Comparison of ENCODE assay signal across 21 cellular contexts in genomic region chr11:66340596-66341501, GRCh38. TPM values are rescaled to one million over a fixed set of nuclear protein-coding genes. Genes with fewer than 3 reads are reported as not detected.
A peak's percentile ranks its signal among the peaks of the same experiment; 100 is the strongest.
DNase-seq lines count a peak whose midpoint lies in the region; ATAC-seq and TF ChIP-seq lines count a peak whose summit lies in the region.
"Had no signal": no experiment of that assay in that cellular context is flagged by ENCODE, and none has a peak within 500 bp of the region (broad histone marks: within the 10 kb centered on the region; RNA-seq: fewer than 3 reads in every experiment).

No MANE protein-coding gene starts in this region.

- TF ChIP-seq CTCF in SK-N-SH (IDR thresholded peaks at IDR 0.05): no peak
- no peak for TF ChIP-seq CTCF in endothelial cell (IDR thresholded peaks at IDR 0.05; ENCODE audit: unreplicated experiment)
- no peak for TF ChIP-seq CTCF in sigmoid colon (IDR thresholded peaks at IDR 0.05)

- no peak for TF ChIP-seq EP300 in SK-N-SH (IDR thresholded peaks at IDR 0.05; ENCODE audit: borderline replicate concordance in 1 of 2, low read depth in 1 of 2, low read length in 1 of 2)
- no peak for TF ChIP-seq EP300 in sigmoid colon (IDR thresholded peaks at IDR 0.05)

- H3K27ac ChIP-seq in SK-N-SH (ENCODE audit: low read depth in 2 of 2, low read length in 1 of 2) (no peak overlapping the region), sigmoid colon (no peak overlapping the region)
- H3K27ac ChIP-seq: 22Rv1, Peyer's patch had no signal

- H3K27me3 ChIP-seq in SK-N-SH (ENCODE audit: insufficient read depth): no peaks in the 10 kb centered on the region
- no peaks in the 10 kb centered on the region for H3K27me3 ChIP-seq in sigmoid colon
- H3K27me3 ChIP-seq: Peyer's patch had no signal

- no peak for TF ChIP-seq RAD21 in SK-N-SH (IDR thresholded peaks at IDR 0.05; ENCODE audit: low read length)

- H3K27me3 Mint-ChIP-seq in IgD-negative memory B cell (peaks cover 2% of the 10 kb centered on the region), endothelial cell (ENCODE audit: unreplicated experiment) (peaks cover 16% of the 10 kb centered on the region)
- no peaks in the 10 kb centered on the region for H3K27me3 Mint-ChIP-seq in T-helper 2 cell treated with Interferon-gamma antibody and Interleukin-4, amounts not matched to agents 5 μg/mL and 100 μg/mL, for 36 hours (ENCODE audit: low read depth)
- H3K27me3 Mint-ChIP-seq: B cell had no signal

- no peak for TF ChIP-seq POLR2A in sigmoid colon (IDR thresholded peaks at IDR 0.05)

- H3K27ac Mint-ChIP-seq in IgD-negative memory B cell: peak overlapping the region in 2 of 3 donors; percentile 86 to 91
- no peak overlapping the region for H3K27ac Mint-ChIP-seq in endothelial cell (ENCODE audit: unreplicated experiment)
- H3K27ac Mint-ChIP-seq in T-helper 2 cell treated with Interferon-gamma antibody and Interleukin-4, amounts not matched to agents 5 μg/mL and 100 μg/mL, for 36 hours: no peak overlapping the region
- H3K27ac Mint-ChIP-seq: B cell had no signal

- peaks cover 17% of the 10 kb centered on the region for H3F3A ChIP-seq in SK-N-SH (replicated peaks; ENCODE audit: insufficient read depth)

- 92% methylated on average over 24 of the region's 28 CpGs for WGBS in SK-N-SH (ENCODE audit: low lambda C conversion rate)
- 93 to 95% methylated on average over 28 of the region's 28 CpGs for WGBS in sigmoid colon, 2 donors

- H3K9ac ChIP-seq in SK-N-SH: no peak overlapping the region

- no peak overlapping the region for H3K4me3 ChIP-seq in SK-N-SH (ENCODE audit: low read depth in 2 of 2, low read length in 1 of 2)
- no peak overlapping the region for H3K4me3 ChIP-seq in sigmoid colon
- H3K4me3 ChIP-seq: Peyer's patch had no signal

- POLR2A ChIA-PET in SK-N-SH (lab: Yijun Ruan, JAX): no interaction called here

- DNase-seq in SK-N-SH: peak; percentile 1
- DNase-seq in endothelial cell (ENCODE audit: low spot score): no peak
- DNase-seq in sigmoid colon: peak; percentile 58
- DNase-seq in globus pallidus (ENCODE audit: low spot score): no peak
- DNase-seq in T-helper 2 cell treated with Interferon-gamma antibody and Interleukin-4, amounts not matched to agents 5 μg/mL and 100 μg/mL, for 36 hours (ENCODE audit: low spot score): no peak
- DNase-seq: COR-L47, DMS 273 treated with DMSO at 0.1 percent for 48 hours, DND-41, IMR-90, Kasumi-1, MM.1S, NCI-H1092 treated with DMSO at 0.1 percent for 48 hours, NCI-H1694, Peyer's patch had no signal

- H3K4me1 Mint-ChIP-seq in IgD-negative memory B cell (peaks cover 23 to 33% (median 29%) of the 10 kb centered on the region in 3 donors), endothelial cell (ENCODE audit: unreplicated experiment) (peaks cover 19% of the 10 kb centered on the region)
- H3K4me1 Mint-ChIP-seq in T-helper 2 cell treated with Interferon-gamma antibody and Interleukin-4, amounts not matched to agents 5 μg/mL and 100 μg/mL, for 36 hours (ENCODE audit: low read depth): peaks cover 37% of the 10 kb centered on the region

- H3K36me3 ChIP-seq in SK-N-SH (replicated peaks in 1 of 2; ENCODE audit: control insufficient read depth in 1 of 2, insufficient read depth in 2 of 2, low read length in 1 of 2) (peaks cover 7 to 36% of the 10 kb centered on the region in 2 experiments), sigmoid colon (peaks cover 10 to 58% (median 33%) of the 10 kb centered on the region in 4 donors)

- H3K9me2 ChIP-seq in SK-N-SH: no peaks in the 10 kb centered on the region

- no peaks in the 10 kb centered on the region for H3K36me3 Mint-ChIP-seq in IgD-negative memory B cell
- H3K36me3 Mint-ChIP-seq in endothelial cell (ENCODE audit: low read depth, unreplicated experiment): peaks cover 21% of the 10 kb centered on the region
- peaks cover 17% of the 10 kb centered on the region for H3K36me3 Mint-ChIP-seq in T-helper 2 cell treated with Interferon-gamma antibody and Interleukin-4, amounts not matched to agents 5 μg/mL and 100 μg/mL, for 36 hours (ENCODE audit: low read depth)

- CTCF ChIA-PET in SK-N-SH (lab: Yijun Ruan, JAX): interaction anchor here (5.4 kb wide), 1 partner anchor 29 kb away, joined by 74 read pairs; no protein-coding TSS in a partner anchor

- H3K4me3 Mint-ChIP-seq in IgD-negative memory B cell: peak overlapping the region in 1 of 4 donors; percentile 22
- peak overlapping the region; percentile 79 for H3K4me3 Mint-ChIP-seq in endothelial cell (ENCODE audit: unreplicated experiment)
- no peak overlapping the region for H3K4me3 Mint-ChIP-seq in T-helper 2 cell treated with Interferon-gamma antibody and Interleukin-4, amounts not matched to agents 5 μg/mL and 100 μg/mL, for 36 hours
- H3K4me3 Mint-ChIP-seq: B cell had no signal

- intact Hi-C loops in sigmoid colon (cut with DNase I): no loop called here

- peaks cover 33 to 50% of the 10 kb centered on the region in 2 experiments for H3K4me1 ChIP-seq in SK-N-SH (ENCODE audit: control insufficient read depth in 1 of 2, insufficient read depth in 2 of 2, low read depth in 1 of 2, low read length in 1 of 2)
- H3K4me1 ChIP-seq in sigmoid colon: peaks cover 0 to 37% (median 37%) of the 10 kb centered on the region in 4 donors

- no peak for ATAC-seq in SK-N-SH treated with all-trans-retinoic acid at 6 μM for 48 hours
- no peak for ATAC-seq in HG02885 (IDR thresholded peaks at IDR 0.05; ENCODE audit: poor library complexity, unreplicated experiment)

- peaks cover 28% of the 10 kb centered on the region for H3K79me2 ChIP-seq in SK-N-SH (ENCODE audit: insufficient read depth)

- H3K9me3 Mint-ChIP-seq in IgD-negative memory B cell (no peaks in the 10 kb centered on the region), endothelial cell (ENCODE audit: unreplicated experiment) (no peaks in the 10 kb centered on the region)
- H3K9me3 Mint-ChIP-seq in T-helper 2 cell treated with Interferon-gamma antibody and Interleukin-4, amounts not matched to agents 5 μg/mL and 100 μg/mL, for 36 hours: no peaks in the 10 kb centered on the region

- no peak overlapping the region for H2AFZ ChIP-seq in SK-N-SH (ENCODE audit: low read depth)

- H3K4me2 ChIP-seq in SK-N-SH: no peak overlapping the region

- H4K20me1 ChIP-seq in SK-N-SH (ENCODE audit: insufficient read depth): no peaks in the 10 kb centered on the region

- no peaks in the 10 kb centered on the region for H3K9me3 ChIP-seq in SK-N-SH
- H3K9me3 ChIP-seq in sigmoid colon: no peaks in the 10 kb centered on the region
- H3K9me3 ChIP-seq: Peyer's patch had no signal

TF ChIP-seq in SK-N-SH, 30 proteins besides CTCF, POLR2A, EP300 and RAD21 (continues in another document):
- TF ChIP-seq CHD2 (IDR thresholded peaks at IDR 0.05; ENCODE audit: low read length, partially characterized antibody): no peak
- TF ChIP-seq JUND (IDR thresholded peaks at IDR 0.05): no peak
- no peak for TF ChIP-seq GATA2 (CRISPR knock-in tag; IDR thresholded peaks at IDR 0.05)
- no peak for TF ChIP-seq RCOR1 (IDR thresholded peaks at IDR 0.05; ENCODE audit: low read length)
- TF ChIP-seq FOSL2 (IDR thresholded peaks at IDR 0.05; ENCODE audit: borderline replicate concordance, low read depth): no peak
- no peak for TF ChIP-seq GABPA (IDR thresholded peaks at IDR 0.05; ENCODE audit: low read depth)

TF ChIP-seq in SK-N-SH treated with all-trans-retinoic acid at 6 μM for 48 hours, 23 proteins besides CTCF, POLR2A, EP300 and RAD21 (continues in another document):
- no peak for TF ChIP-seq ARNTL (CRISPR knock-in tag; IDR thresholded peaks at IDR 0.05; ENCODE audit: borderline replicate concordance, low read depth)

RNA-seq across cellular contexts. Expression of gene BRMS1, which starts 4.1 kb away (rescaled TPM):
- polyA plus RNA-seq in SK-N-SH (2012; rRNA removed) (70.0 and 76.5 TPM in 2 replicates), IgD-negative memory B cell (80.6 TPM), sigmoid colon (10 to 100 TPM; 65.4 to 81.8 (median 72.1) TPM)
- 65.3 and 67.8 TPM in 2 replicates for polyA plus RNA-seq in SK-N-SH (2012; cell fraction: cytosol; rRNA removed)
- polyA plus RNA-seq in SK-N-SH (2012; cell fraction: nucleus; rRNA removed): 66.8 and 73.5 TPM in 2 replicates
- total RNA-seq in endothelial cell (ENCODE audit: unreplicated experiment) (38.4 TPM), sigmoid colon (10 to 100 TPM; 20.2 to 36.2 (median 24.9) TPM)

RNA-seq across cellular contexts. Expression of gene RIN1, which starts 4.6 kb away (rescaled TPM):
- polyA plus RNA-seq in SK-N-SH (2012; rRNA removed) (13.0 and 16.9 TPM in 2 replicates), IgD-negative memory B cell (0.28 TPM), sigmoid colon (10 to 100 TPM in 1 of 3 donors, 1 to 10 TPM in 2; 2.4 to 10.2 (median 3.2) TPM)
- 6.1 and 9.3 TPM in 2 replicates for polyA plus RNA-seq in SK-N-SH (2012; cell fraction: cytosol; rRNA removed)
- polyA plus RNA-seq in SK-N-SH (2012; cell fraction: nucleus; rRNA removed): 71.9 and 87.9 TPM in 2 replicates
- total RNA-seq in endothelial cell (ENCODE audit: unreplicated experiment) (4.8 TPM), sigmoid colon (1 to 10 TPM in 3 of 4 donors, under 1 TPM in 1; 0.68 to 6.1 (median 2.4) TPM)

RNA-seq across cellular contexts. Expression of gene B4GAT1, which starts 6.6 kb away (rescaled TPM):
- 26.4 TPM in 2 replicates for polyA plus RNA-seq in SK-N-SH (2012; rRNA removed)
- 18.3 and 23.9 TPM in 2 replicates for polyA plus RNA-seq in SK-N-SH (2012; cell fraction: cytosol; rRNA removed)
- 17.6 and 20.1 TPM in 2 replicates for polyA plus RNA-seq in SK-N-SH (2012; cell fraction: nucleus; rRNA removed)
- polyA plus RNA-seq in IgD-negative memory B cell: 6.1 TPM
- total RNA-seq in endothelial cell (ENCODE audit: unreplicated experiment): 21.4 TPM
- total RNA-seq in sigmoid colon: 10 to 100 TPM; 41.4 to 43.5 (median 43.1) TPM
- polyA plus RNA-seq in sigmoid colon: 10 to 100 TPM in 1 of 3 donors, 1 to 10 TPM in 2; 4.2 to 17.4 (median 4.8) TPM

RNA-seq across cellular contexts. Expression of gene CD248, which starts 24.0 kb away (rescaled TPM):
- polyA plus RNA-seq in SK-N-SH (2012; rRNA removed) (2.6 and 7.7 TPM in 2 replicates), IgD-negative memory B cell (0.19 TPM), sigmoid colon (10 to 100 TPM in 1 of 3 donors, 1 to 10 TPM in 2; 1.2 to 13.7 (median 3.0) TPM)
- 2.9 and 3.8 TPM in 2 replicates for polyA plus RNA-seq in SK-N-SH (2012; cell fraction: cytosol; rRNA removed)
- 3.0 and 4.6 TPM in 2 replicates for polyA plus RNA-seq in SK-N-SH (2012; cell fraction: nucleus; rRNA removed)
- total RNA-seq in endothelial cell (ENCODE audit: unreplicated experiment) (2.9 TPM), sigmoid colon (10 to 100 TPM in 2 of 4 donors, 1 to 10 TPM in 2; 5.8 to 26.3 (median 13.0) TPM)
- total RNA-seq: H4, NCI-H460 had no signal

RNA-seq across cellular contexts. Expression of gene SLC29A2, which starts 30.7 kb away (rescaled TPM):
- polyA plus RNA-seq in SK-N-SH (2012; rRNA removed) (3.2 and 3.7 TPM in 2 replicates), IgD-negative memory B cell (3.0 TPM), sigmoid colon (10 to 100 TPM in 1 of 3 donors, 1 to 10 TPM in 2; 2.4 to 28.0 (median 2.5) TPM)
- 1.4 and 2.4 TPM in 2 replicates for polyA plus RNA-seq in SK-N-SH (2012; cell fraction: cytosol; rRNA removed)
- polyA plus RNA-seq in SK-N-SH (2012; cell fraction: nucleus; rRNA removed): 13.0 and 14.4 TPM in 2 replicates
- total RNA-seq in endothelial cell (ENCODE audit: unreplicated experiment) (5.7 TPM), sigmoid colon (under 1 TPM; 0.41 to 0.99 (median 0.63) TPM)

Comparison
In these comparisons a context has a peak if more than half of its experiments do, and no peak if none do; other contexts are left out.
1. DNase-seq: peak in SK-N-SH (single experiment) and sigmoid colon (single experiment); none in endothelial cell (single experiment), globus pallidus (single experiment) and T-helper 2 cell treated with Interferon-gamma antibody and Interleukin-4, amounts not matched to agents 5 μg/mL and 100 μg/mL, for 36 hours (single experiment).
2. H3K27ac Mint-ChIP-seq: peak in IgD-negative memory B cell (2 of 3); none in endothelial cell (single experiment) and T-helper 2 cell treated with Interferon-gamma antibody and Interleukin-4, amounts not matched to agents 5 μg/mL and 100 μg/mL, for 36 hours (single experiment).